8 cellular contexts compared by ENCODE assay signal in genomic region chr19:1590641-1591397, GRCh38. TPM values are rescaled to one million over a fixed set of nuclear protein-coding genes. Genes with fewer than 3 reads are reported as not detected.
DNase-seq lines count a peak whose midpoint lies in the region; ATAC-seq and TF ChIP-seq lines count a peak whose summit lies in the region.

No MANE protein-coding gene starts in this region.

- peak overlapping the region; percentile 89; the same call in 1 of the 2 replicates for H3K27ac ChIP-seq in MM.1S (ENCODE audit: low read length)
- H3K27ac ChIP-seq in stomach smooth muscle (ENCODE audit: low read length), result no peak overlapping the region

- H3F3A ChIP-seq in MM.1S (ENCODE audit: insufficient read depth, low read length), result peaks cover 18% of the 10 kb centered on the region; the same call in 1 of the 2 replicates

- H2AFZ ChIP-seq in MM.1S (ENCODE audit: low read length), result no peak overlapping the region

- peaks cover 55% of the 10 kb centered on the region for H3K79me2 ChIP-seq in MM.1S (ENCODE audit: low read length)

- H3K27me3 Mint-ChIP-seq in activated naive CD4-positive, alpha-beta T cell treated with anti-CD3 and anti-CD28 coated beads, Interleukin-2, amount 10 ng/mL, durations not matched to agents 7 days and 5 days, result no peaks in the 10 kb centered on the region
- peaks cover 6 to 12% (median 6%) of the 10 kb centered on the region in 3 donors for H3K27me3 Mint-ChIP-seq in immature natural killer cell (ENCODE audit: low read depth in 3 of 3)

- no peaks in the 10 kb centered on the region for H4K20me1 ChIP-seq in MM.1S (ENCODE audit: insufficient read depth, low read length)

- H3K36me3 ChIP-seq in MM.1S (replicated peaks; ENCODE audit: insufficient read depth, low read length) (no peaks in the 10 kb centered on the region), stomach smooth muscle (ENCODE audit: control insufficient read depth in 2 of 2, insufficient read depth in 2 of 2, low read length in 2 of 2) (peaks cover 0 to 6% of the 10 kb centered on the region in 2 donors)

- H3K4me3 Mint-ChIP-seq in activated naive CD4-positive, alpha-beta T cell treated with anti-CD3 and anti-CD28 coated beads, Interleukin-2, amount 10 ng/mL, durations not matched to agents 7 days and 5 days, result peak overlapping the region; percentile 80
- H3K4me3 Mint-ChIP-seq in immature natural killer cell, result peak overlapping the region; percentile 79 to 86 (median 80)

- H3K27me3 ChIP-seq in MM.1S (replicated peaks; ENCODE audit: insufficient read depth, low read length) (no peaks in the 10 kb centered on the region), stomach smooth muscle (ENCODE audit: control insufficient read depth in 1 of 2, insufficient read depth in 2 of 2, low read length in 2 of 2) (no peaks in the 10 kb centered on the region)

- peaks cover 6% of the 10 kb centered on the region for H3K36me3 Mint-ChIP-seq in activated naive CD4-positive, alpha-beta T cell treated with anti-CD3 and anti-CD28 coated beads, Interleukin-2, amount 10 ng/mL, durations not matched to agents 7 days and 5 days
- H3K36me3 Mint-ChIP-seq in immature natural killer cell, result no peaks in the 10 kb centered on the region

- no peak for ATAC-seq in GM19328 (IDR thresholded peaks at IDR 0.05; ENCODE audit: unreplicated experiment)

- peak; percentile 8 for DNase-seq in NCI-H1092 treated with DMSO at 0.1 percent for 48 hours (lab: John Stamatoyannopoulos, UW)
- DNase-seq in NCI-H1092 (lab: John Stamatoyannopoulos, UW), result no peak
- peak; percentile 59 for DNase-seq in MM.1S
- DNase-seq in activated naive CD4-positive, alpha-beta T cell treated with anti-CD3 and anti-CD28 coated beads, Interleukin-2, amount 10 ng/mL, durations not matched to agents 7 days and 5 days, result peak; percentile 56
- DNase-seq in immature natural killer cell, result peak in 1 of 3 donors; percentile 9
- DNase-seq in hippocampal formation (lab: John Stamatoyannopoulos, UW), result no peak

- H3K9ac ChIP-seq in MM.1S (ENCODE audit: low read length) (peak overlapping the region; percentile 100), stomach smooth muscle (ENCODE audit: low read length in 2 of 2) (peak overlapping the region; percentile 55 to 86)

- H3K4me2 ChIP-seq in MM.1S (ENCODE audit: low read depth, low read length), result peak overlapping the region; percentile 87

- H3K4me3 ChIP-seq in MM.1S (ENCODE audit: low read length) (peak overlapping the region; percentile 82), stomach smooth muscle (ENCODE audit: low read length in 2 of 2) (peak overlapping the region; percentile 81 to 92)

- TF ChIP-seq CTCF in MM.1S (IDR thresholded peaks at IDR 0.05; ENCODE audit: low read length), result peak; percentile 55

- peaks cover 23% of the 10 kb centered on the region for H3K4me1 Mint-ChIP-seq in activated naive CD4-positive, alpha-beta T cell treated with anti-CD3 and anti-CD28 coated beads, Interleukin-2, amount 10 ng/mL, durations not matched to agents 7 days and 5 days
- peaks cover 20 to 32% of the 10 kb centered on the region in 2 donors for H3K4me1 Mint-ChIP-seq in immature natural killer cell

- no peaks in the 10 kb centered on the region for H3K9me3 ChIP-seq in MM.1S (replicated peaks; ENCODE audit: insufficient read depth, low read length)
- no peaks in the 10 kb centered on the region for H3K9me3 ChIP-seq in stomach smooth muscle (ENCODE audit: control insufficient read depth in 2 of 2, low read length in 2 of 2)

- no peaks in the 10 kb centered on the region for H3K9me3 Mint-ChIP-seq in activated naive CD4-positive, alpha-beta T cell treated with anti-CD3 and anti-CD28 coated beads, Interleukin-2, amount 10 ng/mL, durations not matched to agents 7 days and 5 days
- no peaks in the 10 kb centered on the region for H3K9me3 Mint-ChIP-seq in immature natural killer cell

- peaks cover 5% of the 10 kb centered on the region; the same call in 1 of the 2 replicates for H3K4me1 ChIP-seq in MM.1S (ENCODE audit: low read length)
- H3K4me1 ChIP-seq in stomach smooth muscle (ENCODE audit: control insufficient read depth, insufficient read depth, low read length), result peaks cover 23% of the 10 kb centered on the region

- CTCF ChIA-PET in activated naive CD4-positive, alpha-beta T cell treated with anti-CD3 and anti-CD28 coated beads, Interleukin-2, amount 10 ng/mL, durations not matched to agents 7 days and 5 days (lab: Charles Lee), result interaction anchor here (0.5 to 1.7 kb wide), 5 partner anchors 15 to 81 kb away, joined by 3 to 7 read pairs (median 4); no protein-coding TSS in a partner anchor

- no peaks in the 10 kb centered on the region for H3K9me2 ChIP-seq in MM.1S (replicated peaks; ENCODE audit: insufficient read depth, low read length)

- H3K27ac Mint-ChIP-seq in activated naive CD4-positive, alpha-beta T cell treated with anti-CD3 and anti-CD28 coated beads, Interleukin-2, amount 10 ng/mL, durations not matched to agents 7 days and 5 days, result peak overlapping the region; percentile 89
- H3K27ac Mint-ChIP-seq in immature natural killer cell, result peak overlapping the region; percentile 50 to 91 (median 83)

RNA-seq across cellular contexts. Expression of gene MBD3, which starts 1.8 kb away (rescaled TPM):
- polyA plus RNA-seq in immature natural killer cell, result 10 to 100 TPM in 1 of 3 donors, 1 to 10 TPM in 2; 4.8 to 13.8 (median 6.9) TPM

RNA-seq across cellular contexts. Expression of gene UQCR11, which starts 14.4 kb away (rescaled TPM):
- polyA plus RNA-seq in immature natural killer cell, result 1,000 to 10,000 TPM in 1 of 3 donors, 100 to 1,000 TPM in 2; 572 to 1,041 (median 633) TPM

RNA-seq across cellular contexts. Expression of gene MEX3D, which starts 22.7 kb away (rescaled TPM):
- polyA plus RNA-seq in immature natural killer cell, result under 1 TPM in 1 of 3 donors, not detected in 2; 0.21 TPM

Comparison
In these comparisons a context has a peak if more than half of its experiments do, and no peak if none do; other contexts are left out.
1. DNase-seq: peak in NCI-H1092 treated with DMSO at 0.1 percent for 48 hours (single experiment), MM.1S (single experiment) and activated naive CD4-positive, alpha-beta T cell treated with anti-CD3 and anti-CD28 coated beads, Interleukin-2, amount 10 ng/mL, durations not matched to agents 7 days and 5 days (single experiment); none in NCI-H1092 (single experiment) and hippocampal formation (0 of 2).